In the genomic region with DNA sequence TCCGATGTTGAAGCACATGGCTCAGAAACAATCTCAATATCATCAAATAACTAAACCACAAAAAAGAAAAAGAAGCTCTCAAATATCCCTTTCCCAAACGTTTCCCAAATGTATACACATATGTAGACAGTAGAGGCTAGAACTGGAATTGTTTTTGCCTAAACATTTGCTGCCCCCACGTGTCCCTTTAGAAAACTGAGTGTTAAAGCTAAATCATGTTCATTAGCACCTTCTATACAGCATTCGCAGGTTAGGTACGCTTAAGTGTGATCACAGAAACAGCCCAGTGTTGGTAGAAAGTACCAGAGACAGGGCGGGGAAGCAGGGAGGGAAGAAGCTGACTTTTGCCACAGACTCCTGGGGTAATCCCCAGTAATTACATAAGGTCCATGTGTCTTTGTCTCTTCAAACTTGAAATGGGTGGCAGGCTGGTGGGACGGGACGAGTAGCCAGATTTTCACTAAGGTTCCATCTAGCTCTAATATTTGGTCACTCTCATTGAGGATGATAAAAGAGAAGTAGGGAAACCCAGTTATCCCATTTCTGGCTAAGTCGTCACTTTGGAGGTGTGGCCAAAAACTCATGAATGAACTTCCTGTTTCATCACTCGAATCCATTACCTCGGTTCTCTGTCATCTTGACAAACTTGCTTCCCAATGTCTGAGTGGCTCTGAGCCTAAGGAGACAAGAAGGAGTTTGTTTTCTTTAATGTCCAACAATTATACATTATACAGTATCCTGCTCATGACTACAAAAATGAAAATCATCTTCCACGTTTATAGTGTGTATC, we compare ENCODE assay signal across 2 cellular contexts.
TF ChIP-seq lines count a peak whose summit lies in the region.

No MANE protein-coding gene starts in this region.

TF ChIP-seq in HCT116, 20 proteins besides CTCF, POLR2A, EP300 and RAD21 (continued from another document):
- TF ChIP-seq, protein P1, sequence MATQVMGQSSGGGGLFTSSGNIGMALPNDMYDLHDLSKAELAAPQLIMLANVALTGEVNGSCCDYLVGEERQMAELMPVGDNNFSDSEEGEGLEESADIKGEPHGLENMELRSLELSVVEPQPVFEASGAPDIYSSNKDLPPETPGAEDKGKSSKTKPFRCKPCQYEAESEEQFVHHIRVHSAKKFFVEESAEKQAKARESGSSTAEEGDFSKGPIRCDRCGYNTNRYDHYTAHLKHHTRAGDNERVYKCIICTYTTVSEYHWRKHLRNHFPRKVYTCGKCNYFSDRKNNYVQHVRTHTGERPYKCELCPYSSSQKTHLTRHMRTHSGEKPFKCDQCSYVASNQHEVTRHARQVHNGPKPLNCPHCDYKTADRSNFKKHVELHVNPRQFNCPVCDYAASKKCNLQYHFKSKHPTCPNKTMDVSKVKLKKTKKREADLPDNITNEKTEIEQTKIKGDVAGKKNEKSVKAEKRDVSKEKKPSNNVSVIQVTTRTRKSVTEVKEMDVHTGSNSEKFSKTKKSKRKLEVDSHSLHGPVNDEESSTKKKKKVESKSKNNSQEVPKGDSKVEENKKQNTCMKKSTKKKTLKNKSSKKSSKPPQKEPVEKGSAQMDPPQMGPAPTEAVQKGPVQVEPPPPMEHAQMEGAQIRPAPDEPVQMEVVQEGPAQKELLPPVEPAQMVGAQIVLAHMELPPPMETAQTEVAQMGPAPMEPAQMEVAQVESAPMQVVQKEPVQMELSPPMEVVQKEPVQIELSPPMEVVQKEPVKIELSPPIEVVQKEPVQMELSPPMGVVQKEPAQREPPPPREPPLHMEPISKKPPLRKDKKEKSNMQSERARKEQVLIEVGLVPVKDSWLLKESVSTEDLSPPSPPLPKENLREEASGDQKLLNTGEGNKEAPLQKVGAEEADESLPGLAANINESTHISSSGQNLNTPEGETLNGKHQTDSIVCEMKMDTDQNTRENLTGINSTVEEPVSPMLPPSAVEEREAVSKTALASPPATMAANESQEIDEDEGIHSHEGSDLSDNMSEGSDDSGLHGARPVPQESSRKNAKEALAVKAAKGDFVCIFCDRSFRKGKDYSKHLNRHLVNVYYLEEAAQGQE (IDR thresholded peaks at IDR 0.05; ENCODE audit: low read depth), result no peak
- peak; percentile 44; the same call in 1 of the 2 replicates for TF ChIP-seq CEBPB (IDR thresholded peaks at IDR 0.05; ENCODE audit: low read depth)

TF ChIP-seq in SK-N-SH treated with all-trans-retinoic acid at 6 μM for 48 hours, 23 proteins besides CTCF, POLR2A, EP300 and RAD21 (continued from another document):
- TF ChIP-seq, protein P2, sequence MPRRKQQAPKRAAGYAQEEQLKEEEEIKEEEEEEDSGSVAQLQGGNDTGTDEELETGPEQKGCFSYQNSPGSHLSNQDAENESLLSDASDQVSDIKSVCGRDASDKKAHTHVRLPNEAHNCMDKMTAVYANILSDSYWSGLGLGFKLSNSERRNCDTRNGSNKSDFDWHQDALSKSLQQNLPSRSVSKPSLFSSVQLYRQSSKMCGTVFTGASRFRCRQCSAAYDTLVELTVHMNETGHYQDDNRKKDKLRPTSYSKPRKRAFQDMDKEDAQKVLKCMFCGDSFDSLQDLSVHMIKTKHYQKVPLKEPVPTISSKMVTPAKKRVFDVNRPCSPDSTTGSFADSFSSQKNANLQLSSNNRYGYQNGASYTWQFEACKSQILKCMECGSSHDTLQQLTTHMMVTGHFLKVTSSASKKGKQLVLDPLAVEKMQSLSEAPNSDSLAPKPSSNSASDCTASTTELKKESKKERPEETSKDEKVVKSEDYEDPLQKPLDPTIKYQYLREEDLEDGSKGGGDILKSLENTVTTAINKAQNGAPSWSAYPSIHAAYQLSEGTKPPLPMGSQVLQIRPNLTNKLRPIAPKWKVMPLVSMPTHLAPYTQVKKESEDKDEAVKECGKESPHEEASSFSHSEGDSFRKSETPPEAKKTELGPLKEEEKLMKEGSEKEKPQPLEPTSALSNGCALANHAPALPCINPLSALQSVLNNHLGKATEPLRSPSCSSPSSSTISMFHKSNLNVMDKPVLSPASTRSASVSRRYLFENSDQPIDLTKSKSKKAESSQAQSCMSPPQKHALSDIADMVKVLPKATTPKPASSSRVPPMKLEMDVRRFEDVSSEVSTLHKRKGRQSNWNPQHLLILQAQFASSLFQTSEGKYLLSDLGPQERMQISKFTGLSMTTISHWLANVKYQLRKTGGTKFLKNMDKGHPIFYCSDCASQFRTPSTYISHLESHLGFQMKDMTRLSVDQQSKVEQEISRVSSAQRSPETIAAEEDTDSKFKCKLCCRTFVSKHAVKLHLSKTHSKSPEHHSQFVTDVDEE (CRISPR knock-in tag; IDR thresholded peaks at IDR 0.05), result no peak
- TF ChIP-seq ZNF70 (CRISPR knock-in tag; IDR thresholded peaks at IDR 0.05) (no peak), ARNTL (CRISPR knock-in tag; IDR thresholded peaks at IDR 0.05; ENCODE audit: borderline replicate concordance, low read depth) (no peak), ZC3H10 (CRISPR knock-in tag; IDR thresholded peaks at IDR 0.05) (no peak), PPARA (CRISPR knock-in tag; IDR thresholded peaks at IDR 0.05; ENCODE audit: borderline replicate concordance) (no peak), ZFP3 (CRISPR knock-in tag; IDR thresholded peaks at IDR 0.05) (no peak), SNAI2 (CRISPR knock-in tag; IDR thresholded peaks at IDR 0.05) (no peak), GLIS3 (CRISPR knock-in tag; IDR thresholded peaks at IDR 0.05) (no peak), OSR1 (CRISPR knock-in tag; IDR thresholded peaks at IDR 0.05) (no peak), TOX (CRISPR knock-in tag; IDR thresholded peaks at IDR 0.05; ENCODE audit: borderline replicate concordance) (no peak)
- TF ChIP-seq, protein P3, sequence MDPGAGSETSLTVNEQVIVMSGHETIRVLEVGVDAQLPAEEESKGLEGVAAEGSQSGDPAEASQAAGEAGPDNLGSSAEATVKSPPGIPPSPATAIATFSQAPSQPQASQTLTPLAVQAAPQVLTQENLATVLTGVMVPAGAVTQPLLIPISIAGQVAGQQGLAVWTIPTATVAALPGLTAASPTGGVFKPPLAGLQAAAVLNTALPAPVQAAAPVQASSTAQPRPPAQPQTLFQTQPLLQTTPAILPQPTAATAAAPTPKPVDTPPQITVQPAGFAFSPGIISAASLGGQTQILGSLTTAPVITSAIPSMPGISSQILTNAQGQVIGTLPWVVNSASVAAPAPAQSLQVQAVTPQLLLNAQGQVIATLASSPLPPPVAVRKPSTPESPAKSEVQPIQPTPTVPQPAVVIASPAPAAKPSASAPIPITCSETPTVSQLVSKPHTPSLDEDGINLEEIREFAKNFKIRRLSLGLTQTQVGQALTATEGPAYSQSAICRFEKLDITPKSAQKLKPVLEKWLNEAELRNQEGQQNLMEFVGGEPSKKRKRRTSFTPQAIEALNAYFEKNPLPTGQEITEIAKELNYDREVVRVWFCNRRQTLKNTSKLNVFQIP (CRISPR knock-in tag; IDR thresholded peaks at IDR 0.05; ENCODE audit: borderline replicate concordance, low read depth), result no peak
- TF ChIP-seq, protein P4, sequence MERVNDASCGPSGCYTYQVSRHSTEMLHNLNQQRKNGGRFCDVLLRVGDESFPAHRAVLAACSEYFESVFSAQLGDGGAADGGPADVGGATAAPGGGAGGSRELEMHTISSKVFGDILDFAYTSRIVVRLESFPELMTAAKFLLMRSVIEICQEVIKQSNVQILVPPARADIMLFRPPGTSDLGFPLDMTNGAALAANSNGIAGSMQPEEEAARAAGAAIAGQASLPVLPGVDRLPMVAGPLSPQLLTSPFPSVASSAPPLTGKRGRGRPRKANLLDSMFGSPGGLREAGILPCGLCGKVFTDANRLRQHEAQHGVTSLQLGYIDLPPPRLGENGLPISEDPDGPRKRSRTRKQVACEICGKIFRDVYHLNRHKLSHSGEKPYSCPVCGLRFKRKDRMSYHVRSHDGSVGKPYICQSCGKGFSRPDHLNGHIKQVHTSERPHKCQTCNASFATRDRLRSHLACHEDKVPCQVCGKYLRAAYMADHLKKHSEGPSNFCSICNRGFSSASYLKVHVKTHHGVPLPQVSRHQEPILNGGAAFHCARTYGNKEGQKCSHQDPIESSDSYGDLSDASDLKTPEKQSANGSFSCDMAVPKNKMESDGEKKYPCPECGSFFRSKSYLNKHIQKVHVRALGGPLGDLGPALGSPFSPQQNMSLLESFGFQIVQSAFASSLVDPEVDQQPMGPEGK (CRISPR knock-in tag; IDR thresholded peaks at IDR 0.05; ENCODE audit: borderline replicate concordance), result no peak
TF ChIP-seq in SK-N-SH treated with all-trans-retinoic acid at 6 μM for 48 hours: peak in this region for 0.
